7 cellular contexts compared by ENCODE assay signal in genomic region chr12:6024066-6024465, GRCh38.
DNase-seq lines count a peak whose midpoint lies in the region; ATAC-seq, FAIRE-seq and TF ChIP-seq lines count a peak whose summit lies in the region.
"Not testable (repeated sequence)": the region's sequence is repeated elsewhere in the genome, so short reads cannot be mapped to it uniquely, and the experiment has no call there.

No MANE protein-coding gene starts in this region.

- H3K27ac Mint-ChIP-seq in activated CD4-positive, alpha-beta T cell treated with anti-CD3 and anti-CD28 coated beads, Interleukin-2, amount 10 ng/mL, durations not matched to agents 24 days and 14 days = not testable (repeated sequence)
- peak overlapping the region; percentile 15 for H3K27ac Mint-ChIP-seq in nephron progenitor cell

- not testable (repeated sequence) for TF ChIP-seq RAD21 in Ishikawa (IDR thresholded peaks at IDR 0.05; ENCODE audit: low read depth)

- H3K36me3 Mint-ChIP-seq in activated CD4-positive, alpha-beta T cell treated with anti-CD3 and anti-CD28 coated beads, Interleukin-2, amount 10 ng/mL, durations not matched to agents 24 days and 14 days (ENCODE audit: low read depth); nephron progenitor cell (ENCODE audit: low read depth): not testable (repeated sequence)

- not testable (repeated sequence) for FAIRE-seq in bronchial epithelial cell (lab: Jason Lieb, UNC)

- DNase-seq in Ammon's horn (ENCODE audit: low spot score) (peak; percentile 24), bronchial epithelial cell (ENCODE audit: low read depth) (peak; percentile 20), foreskin keratinocyte (peak in 1 of 2 donors; percentile 15), superior temporal gyrus (ENCODE audit: extremely low spot score) (peak; percentile 38)
- peak; percentile 40 for DNase-seq in activated CD4-positive, alpha-beta T cell treated with anti-CD3 and anti-CD28 coated beads, Interleukin-2, amount 10 ng/mL, durations not matched to agents 24 days and 14 days
- DNase-seq in nephron progenitor cell = not testable (repeated sequence)

- not testable (repeated sequence) for H3K4me1 ChIP-seq in foreskin keratinocyte

- H3K4me1 Mint-ChIP-seq in activated CD4-positive, alpha-beta T cell treated with anti-CD3 and anti-CD28 coated beads, Interleukin-2, amount 10 ng/mL, durations not matched to agents 24 days and 14 days = not testable (repeated sequence)
- H3K4me1 Mint-ChIP-seq in nephron progenitor cell = peaks cover 26% of the 10 kb centered on the region

- not testable (repeated sequence) for H3K4me3 ChIP-seq in bronchial epithelial cell (ENCODE audit: low read depth, low read length)

- H3K36me3 ChIP-seq in bronchial epithelial cell (ENCODE audit: control insufficient read depth, insufficient read depth, low read length) = not testable (repeated sequence)

- not testable (repeated sequence) for TF ChIP-seq CTCF in bronchial epithelial cell (IDR thresholded peaks at IDR 0.05; ENCODE audit: insufficient read depth, low read length, severe bottlenecking); foreskin keratinocyte (conservative IDR thresholded peaks at IDR 0.05); nephron progenitor cell (IDR thresholded peaks at IDR 0.05)

- TF ChIP-seq EP300 in Ishikawa (IDR thresholded peaks at IDR 0.05; ENCODE audit: borderline replicate concordance) = not testable (repeated sequence)

- intact Hi-C loops in activated CD4-positive, alpha-beta T cell treated with anti-CD3 and anti-CD28 coated beads, Interleukin-2, amount 10 ng/mL, durations not matched to agents 24 days and 14 days (cut with micrococcal nuclease) = not testable (repeated sequence)

- not testable (repeated sequence) for H3K9me3 Mint-ChIP-seq in activated CD4-positive, alpha-beta T cell treated with anti-CD3 and anti-CD28 coated beads, Interleukin-2, amount 10 ng/mL, durations not matched to agents 24 days and 14 days
- H3K9me3 Mint-ChIP-seq in nephron progenitor cell = peaks cover 24% of the 10 kb centered on the region

- H3K4me3 Mint-ChIP-seq in activated CD4-positive, alpha-beta T cell treated with anti-CD3 and anti-CD28 coated beads, Interleukin-2, amount 10 ng/mL, durations not matched to agents 24 days and 14 days; nephron progenitor cell: not testable (repeated sequence)

- peak; percentile 15 for ATAC-seq in foreskin keratinocyte

- H3K27ac ChIP-seq in foreskin keratinocyte = not testable (repeated sequence)

- H3K27me3 ChIP-seq in bronchial epithelial cell (ENCODE audit: control insufficient read depth, insufficient read depth, low read length); foreskin keratinocyte: not testable (repeated sequence)

- H3K27me3 Mint-ChIP-seq in activated CD4-positive, alpha-beta T cell treated with anti-CD3 and anti-CD28 coated beads, Interleukin-2, amount 10 ng/mL, durations not matched to agents 24 days and 14 days = not testable (repeated sequence)
- H3K27me3 Mint-ChIP-seq in nephron progenitor cell (ENCODE audit: low read depth, poor library complexity) = peaks cover 14% of the 10 kb centered on the region

TF ChIP-seq in Ishikawa, 13 proteins besides CTCF, POLR2A, EP300 and RAD21:
- peak; percentile 36 for TF ChIP-seq TEAD4 (IDR thresholded peaks at IDR 0.05)
